Comparison of ENCODE assay signal across 10 cellular contexts in the genomic region with DNA sequence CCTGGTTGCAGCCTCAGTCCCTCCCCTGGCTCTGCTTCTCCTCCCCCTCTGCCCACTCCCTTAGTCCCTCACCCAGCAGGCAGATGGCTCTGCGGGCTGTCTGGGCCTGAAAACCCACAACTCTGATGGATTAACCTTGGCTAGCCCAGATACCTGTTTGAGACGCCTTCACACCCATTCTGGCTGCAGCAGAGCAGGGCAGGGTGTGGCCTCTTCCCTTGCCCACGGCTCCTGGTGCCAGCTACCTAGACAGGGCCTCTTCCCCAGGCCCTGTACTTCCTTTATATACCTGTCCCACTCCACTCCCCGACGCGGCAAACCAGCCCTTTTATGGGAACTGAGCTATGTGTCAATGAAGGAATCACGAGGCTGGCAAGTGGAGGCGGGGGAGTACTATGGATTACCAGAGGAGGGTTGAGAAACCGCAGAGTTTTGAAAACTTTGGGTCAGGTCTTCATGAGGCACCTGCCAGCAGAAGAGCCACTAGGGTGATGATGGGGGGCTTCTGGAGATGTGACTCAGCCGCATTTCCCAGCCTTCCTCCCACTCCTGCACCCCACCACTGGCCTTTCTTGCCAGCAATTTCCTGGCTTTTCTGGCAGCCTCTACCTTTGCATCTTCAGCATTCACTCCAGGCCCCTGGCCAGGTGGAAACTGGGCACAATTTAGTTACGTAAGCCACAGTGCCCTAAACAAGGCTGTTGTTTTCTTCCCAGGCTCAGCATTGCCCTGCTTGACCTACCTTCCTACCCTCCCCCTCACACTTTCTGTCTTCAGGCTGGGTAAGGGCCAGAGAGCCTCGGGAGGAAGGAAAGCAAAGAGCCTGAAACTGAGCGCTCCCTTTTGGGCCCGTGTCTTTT. TPM values are rescaled to one million over a fixed set of nuclear protein-coding genes. Genes with fewer than 3 reads are reported as not detected.
DNase-seq lines count a peak whose midpoint lies in the region; ATAC-seq and TF ChIP-seq lines count a peak whose summit lies in the region.
"Had no signal": no experiment of that assay in that cellular context is flagged by ENCODE, and none has a peak within 500 bp of the region (broad histone marks: within the 10 kb centered on the region; RNA-seq: fewer than 3 reads in every experiment).

A gene (minus strand): TSS at position 259 of the 860 bp plus-strand sequence. CDS start 81 bp downstream, at position 178.

- peaks cover 29% of the 10 kb centered on the region for H3K4me1 Mint-ChIP-seq in CD14-positive monocyte
- H3K4me1 Mint-ChIP-seq: CD8-positive, alpha-beta memory T cell had no signal

- TF ChIP-seq CTCF in CD14-positive monocyte (IDR thresholded peaks at IDR 0.05) (no peak), fibroblast of villous mesenchyme (IDR thresholded peaks at IDR 0.05; ENCODE audit: insufficient read depth, low read depth, low read length) (no peak), MM.1S (IDR thresholded peaks at IDR 0.05; ENCODE audit: low read length) (no peak)

- no peaks in the 10 kb centered on the region for H3K27me3 ChIP-seq in MM.1S (replicated peaks; ENCODE audit: insufficient read depth, low read length)

- ATAC-seq in HG02981 (IDR thresholded peaks at IDR 0.05; ENCODE audit: unreplicated experiment) (no peak), GM21360 (IDR thresholded peaks at IDR 0.05; ENCODE audit: unreplicated experiment) (no peak)

- no peaks in the 10 kb centered on the region for H3K36me3 Mint-ChIP-seq in CD14-positive monocyte
- H3K36me3 Mint-ChIP-seq: CD8-positive, alpha-beta memory T cell; naive B cell had no signal

- H3K9me2 ChIP-seq in MM.1S (replicated peaks; ENCODE audit: insufficient read depth, low read length), result no peaks in the 10 kb centered on the region

- DNase-seq in CD14-positive monocyte (ENCODE audit: low spot score) (peak; percentile 55), RPMI8226 (peak; percentile 91), fibroblast of villous mesenchyme (ENCODE audit: low read depth) (peak; percentile 43), nucleus accumbens (lab: John Stamatoyannopoulos, UW) (peak in 33 of 56 donors; percentile 23 to 75 (median 51)), MM.1S (no peak)
- DNase-seq in activated naive CD4-positive, alpha-beta T cell treated with Interleukin-2 at 50 U/mL for 16 hours, result no peak
- DNase-seq: CD8-positive, alpha-beta memory T cell; naive B cell had no signal

- H2AFZ ChIP-seq in MM.1S (ENCODE audit: low read length), result no peak within 1 kb of the TSS

- peak within 1 kb of the TSS in 2 of 7 donors; percentile 26 to 37 for H3K27ac Mint-ChIP-seq in CD14-positive monocyte
- H3K27ac Mint-ChIP-seq: CD8-positive, alpha-beta memory T cell had no signal

- H3K4me3 ChIP-seq in fibroblast of villous mesenchyme (ENCODE audit: low read depth, low read length) (no peak within 1 kb of the TSS), MM.1S (ENCODE audit: low read length) (no peak within 1 kb of the TSS)

- H3F3A ChIP-seq in MM.1S (ENCODE audit: insufficient read depth, low read length), result no peaks in the 10 kb centered on the region

- no peaks in the 10 kb centered on the region for H3K4me1 ChIP-seq in MM.1S (ENCODE audit: low read length)

- no peaks in the 10 kb centered on the region for H3K79me2 ChIP-seq in MM.1S (ENCODE audit: low read length)

- H3K9ac ChIP-seq in MM.1S (ENCODE audit: low read length), result no peak within 1 kb of the TSS

- intact Hi-C loops in CD14-positive monocyte (cut with micrococcal nuclease), result no loop called here

- H4K20me1 ChIP-seq in MM.1S (ENCODE audit: insufficient read depth, low read length), result no peaks in the 10 kb centered on the region

- no peaks in the 10 kb centered on the region for H3K36me3 ChIP-seq in MM.1S (replicated peaks; ENCODE audit: insufficient read depth, low read length)

- H3K4me3 Mint-ChIP-seq in CD14-positive monocyte, result peak within 1 kb of the TSS; percentile 28 to 30
- H3K4me3 Mint-ChIP-seq: CD8-positive, alpha-beta memory T cell; naive B cell had no signal

- no peak within 1 kb of the TSS for H3K4me2 ChIP-seq in MM.1S (ENCODE audit: low read depth, low read length)

- H3K9me3 Mint-ChIP-seq in CD14-positive monocyte, result no peaks in the 10 kb centered on the region
- H3K9me3 Mint-ChIP-seq: CD8-positive, alpha-beta memory T cell; naive B cell had no signal

- no peaks in the 10 kb centered on the region for H3K9me3 ChIP-seq in MM.1S (replicated peaks; ENCODE audit: insufficient read depth, low read length)

- peaks cover 3 to 19% (median 6%) of the 10 kb centered on the region in 3 donors for H3K27me3 Mint-ChIP-seq in CD14-positive monocyte (ENCODE audit: low read depth in 3 of 3)

- no peak within 1 kb of the TSS for H3K27ac ChIP-seq in MM.1S (ENCODE audit: low read length)

RNA-seq across cellular contexts. Expression of the gene that starts here (rescaled TPM):
- polyA plus RNA-seq in CD14-positive monocyte, result under 1 TPM; 0.37 to 0.43 TPM
- 15.8 and 136 TPM in 2 replicates for total RNA-seq in fibroblast of villous mesenchyme
- total RNA-seq: CD8-positive, alpha-beta memory T cell had no signal
- polyA plus RNA-seq: CD8-positive, alpha-beta memory T cell had no signal

Comparison
In these comparisons a context has a peak if more than half of its experiments do, and no peak if none do; other contexts are left out.
1. Peak in DNase-seq in CD14-positive monocyte; RNA of the gene not detected or under 1 TPM.
2. DNase-seq: peak in RPMI8226 (single experiment), fibroblast of villous mesenchyme (single experiment) and nucleus accumbens (33 of 56); none in MM.1S (single experiment) and activated naive CD4-positive, alpha-beta T cell treated with Interleukin-2 at 50 U/mL for 16 hours (single experiment).